Comparison of ENCODE assay signal across 18 cellular contexts in genomic region chr21:40671721-40672120, GRCh38.
DNase-seq lines count a peak whose midpoint lies in the region; FAIRE-seq and TF ChIP-seq lines count a peak whose summit lies in the region.
"Had no signal": no experiment of that assay in that cellular context is flagged by ENCODE, and none has a peak within 500 bp of the region (broad histone marks: within the 10 kb centered on the region; RNA-seq: fewer than 3 reads in every experiment).

No MANE protein-coding gene starts in this region.

- peak; percentile 4 for DNase-seq in EL
- peak; percentile 27 for DNase-seq in RCC 7860 (ENCODE audit: low spot score)
- no peak for DNase-seq in H1 (ENCODE audit: low read depth in 1 of 2, low spot score in 2 of 2)
- DNase-seq in putamen (ENCODE audit: low spot score), result no peak
- no peak for DNase-seq in KBM-7
- no peak for DNase-seq in type B pancreatic cell (ENCODE audit: extremely low spot score, unreplicated experiment)
- DNase-seq in NCI-H226, result no peak
- DNase-seq: CD4-positive, alpha-beta T cell; DMS53; H7; NCI-H1417 treated with DMSO at 0.1 percent for 48 hours; NCI-H187 treated with DMSO at 0.1 percent for 48 hours; NCI-H2227 treated with DMSO at 0.1 percent for 48 hours; NCI-H524; NCI-H82; PC-9 had no signal

- no peak overlapping the region for H3K23ac ChIP-seq in H1 (ENCODE audit: insufficient read length)

- H2AFZ ChIP-seq in H1 (ENCODE audit: low read length), result peak overlapping the region; percentile 44; the same call in 1 of the 2 replicates
- H2AFZ ChIP-seq: PC-9 had no signal

- no peak overlapping the region for H2BK15ac ChIP-seq in H1 (ENCODE audit: low read length)

- no peaks in the 10 kb centered on the region; a peak in 1 of 7 replicates for H3K4me1 ChIP-seq in H1 (replicated peaks in 1 of 4; ENCODE audit: control insufficient read depth in 3 of 4, insufficient read depth in 4 of 4, low read length in 3 of 4)

- H4K8ac ChIP-seq in H1 (ENCODE audit: extremely low read depth, insufficient read depth, low read length), result no peak overlapping the region

- H4K91ac ChIP-seq in H1 (replicated peaks; ENCODE audit: insufficient read length, low read length), result no peak overlapping the region

- H3K9ac ChIP-seq in H1 (replicated peaks in 1 of 4; ENCODE audit: extremely low read depth in 1 of 4, low read depth in 3 of 4, low read length in 3 of 4), result no peak overlapping the region
- H3K9ac ChIP-seq: KMS-11 had no signal

- H3K27ac ChIP-seq in H1 (ENCODE audit: low read depth, low read length), result no peak overlapping the region
- H3K27ac ChIP-seq: KMS-11, PC-9, SJSA1 had no signal

- no peaks in the 10 kb centered on the region for H3K36me3 ChIP-seq in H1 (ENCODE audit: control insufficient read depth in 2 of 4, insufficient read depth in 4 of 4, low read length in 3 of 4)
- H3K36me3 ChIP-seq: SJSA1 had no signal

- H2BK20ac ChIP-seq in H1 (ENCODE audit: low read length), result no peak overlapping the region

- no peaks in the 10 kb centered on the region for H3K36me3 Mint-ChIP-seq in type B pancreatic cell

- H3K79me1 ChIP-seq in H1 (ENCODE audit: low read depth, low read length), result no peaks in the 10 kb centered on the region

- H3K9me3 ChIP-seq in H1 (ENCODE audit: insufficient read depth in 2 of 2, low read depth in 1 of 2, low read length in 1 of 2), result no peaks in the 10 kb centered on the region

- H3K9me3 Mint-ChIP-seq in type B pancreatic cell, result no peaks in the 10 kb centered on the region
- H3K9me3 Mint-ChIP-seq: CD4-positive, alpha-beta T cell had no signal

- H3K56ac ChIP-seq in H1 (replicated peaks; ENCODE audit: insufficient read length, low read depth, low read length), result no peak overlapping the region

- no peak for TF ChIP-seq EP300 in H1 (IDR thresholded peaks at IDR 0.05; ENCODE audit: borderline replicate concordance in 1 of 2, low read depth in 2 of 2, low read length in 2 of 2)

- no peak for TF ChIP-seq POLR2A in H1 (IDR thresholded peaks at IDR 0.05; ENCODE audit: control extremely low read depth in 1 of 2, low read depth in 2 of 2, low read length in 2 of 2)

- H3K27me3 ChIP-seq in H1 (replicated peaks in 1 of 4; ENCODE audit: control insufficient read depth in 3 of 4, extremely low read depth in 1 of 4, insufficient read depth in 3 of 4, low read length in 3 of 4), result peaks cover 0 to 1% (median 0%) of the 10 kb centered on the region in 4 experiments; a peak in 1 of 7 replicates
- H3K27me3 ChIP-seq: SJSA1 had no signal

- no peak overlapping the region for H2BK120ac ChIP-seq in H1 (replicated peaks; ENCODE audit: low read depth, low read length)

- no peak overlapping the region for H2AK5ac ChIP-seq in H1 (ENCODE audit: low read depth, low read length)

- no peaks in the 10 kb centered on the region for H3K27me3 Mint-ChIP-seq in type B pancreatic cell

- no peaks in the 10 kb centered on the region for H3K23me2 ChIP-seq in H1 (ENCODE audit: low read depth, low read length)

- no peak overlapping the region for H4K5ac ChIP-seq in H1 (ENCODE audit: insufficient read length, low read depth, low read length)

- in situ Hi-C loops in KBM-7 (cut with MboI; ENCODE audit: low pct_unique_long_range_greater_than_20kb, low sequenced_read_pairs), result no loop called here

- no peak overlapping the region for H3K4ac ChIP-seq in H1 (replicated peaks; ENCODE audit: insufficient read length, low read depth, low read length)

- H3K4me2 ChIP-seq in H1 (ENCODE audit: insufficient read depth in 1 of 2, low read depth in 2 of 2, low read length in 2 of 2), result no peak overlapping the region
- H3K4me2 ChIP-seq: KMS-11, PC-9 had no signal

- WGBS in H1 (ENCODE audit: extremely low coverage in 1 of 2, insufficient coverage in 1 of 2, insufficient read length in 1 of 2, insufficient replicate concordance in 2 of 2, low coverage in 1 of 2, low lambda C conversion rate in 2 of 2, missing lambda C conversion rate in 1 of 2), 2 experiments, result 89% methylated on average over 2 of the region's 2 CpGs; no CpG with 5 or more reads in 1 of the 2 experiments

- TF ChIP-seq RAD21 in H1 (IDR thresholded peaks at IDR 0.05 in 1 of 2, conservative IDR thresholded peaks at IDR 0.05 in 1 of 2; ENCODE audit: low read depth in 2 of 2, low read length in 2 of 2), result no peak

- H3K4me1 Mint-ChIP-seq in type B pancreatic cell (ENCODE audit: unreplicated experiment), result peaks cover 7% of the 10 kb centered on the region

- H3K27ac Mint-ChIP-seq in type B pancreatic cell, result no peak overlapping the region
- H3K27ac Mint-ChIP-seq: CD4-positive, alpha-beta T cell had no signal

- POLR2A ChIA-PET in H1 (lab: Charles Lee; ENCODE audit: partially characterized antibody), result no interaction called here

- H3K4me3 Mint-ChIP-seq in type B pancreatic cell, result no peak overlapping the region
- H3K4me3 Mint-ChIP-seq: CD4-positive, alpha-beta T cell had no signal

- H3K14ac ChIP-seq in H1 (ENCODE audit: insufficient read length), result no peak overlapping the region

- H2BK5ac ChIP-seq in H1 (ENCODE audit: low read depth, low read length), result no peak overlapping the region

- FAIRE-seq in RCC 7860 (lab: Jason Lieb, UNC) (no peak), H1 (lab: Jason Lieb, UNC) (no peak)

- no peak overlapping the region for H2BK12ac ChIP-seq in H1 (ENCODE audit: low read depth, low read length)

- H3K4me3 ChIP-seq in H1 (ENCODE audit: extremely low read depth in 1 of 4, insufficient read depth in 2 of 4, low read depth in 3 of 4, low read length in 4 of 4), result no peak overlapping the region
- H3K4me3 ChIP-seq: PC-9, SJSA1 had no signal

- H3K18ac ChIP-seq in H1 (ENCODE audit: extremely low read depth, low read length), result no peak overlapping the region

- TF ChIP-seq CTCF in H1 (IDR thresholded peaks at IDR 0.05; ENCODE audit: control extremely low read depth in 1 of 3, insufficient read depth in 1 of 3, low read depth in 1 of 3, low read length in 3 of 3) (no peak), type B pancreatic cell (conservative IDR thresholded peaks at IDR 0.05) (no peak)

- CTCF ChIA-PET in H1 (lab: Charles Lee; ENCODE audit: partially characterized antibody), result no interaction called here

- no peaks in the 10 kb centered on the region for H3K79me2 ChIP-seq in H1 (ENCODE audit: control insufficient read depth in 1 of 2, insufficient read depth in 2 of 2, low read length in 2 of 2)

- H4K20me1 ChIP-seq in H1 (replicated peaks in 1 of 2; ENCODE audit: control insufficient read depth in 1 of 2, insufficient read depth in 2 of 2, low read length in 2 of 2), result no peaks in the 10 kb centered on the region

TF ChIP-seq in H1, 55 proteins besides CTCF, POLR2A, EP300 and RAD21 (continues in another document):
- TF ChIP-seq GTF2F1 (IDR thresholded peaks at IDR 0.05; ENCODE audit: borderline replicate concordance, low read depth, low read length), result no peak
- no peak for TF ChIP-seq TEAD4 (IDR thresholded peaks at IDR 0.05; ENCODE audit: low read depth, low read length)
- TF ChIP-seq TAF1 (IDR thresholded peaks at IDR 0.05; ENCODE audit: low read depth, low read length), result no peak
- no peak for TF ChIP-seq RBBP5 (IDR thresholded peaks at IDR 0.05; ENCODE audit: borderline replicate concordance, low read depth, low read length)
- no peak for TF ChIP-seq MAFK (IDR thresholded peaks at IDR 0.05; ENCODE audit: low read depth, low read length)
- no peak for TF ChIP-seq SUZ12 (IDR thresholded peaks at IDR 0.05; ENCODE audit: low read length)
- TF ChIP-seq RNF2 (IDR thresholded peaks at IDR 0.05; ENCODE audit: borderline replicate concordance, low read depth, low read length, missing control alignments, poor library complexity, severe bottlenecking), result no peak
- TF ChIP-seq RFX5 (IDR thresholded peaks at IDR 0.05; ENCODE audit: borderline replicate concordance, low read depth, low read length), result no peak
- TF ChIP-seq NRF1 (IDR thresholded peaks at IDR 0.05; ENCODE audit: low read depth, low read length), result no peak
- TF ChIP-seq EZH2 (IDR thresholded peaks at IDR 0.05; ENCODE audit: low read depth, low read length, severe bottlenecking), result no peak
- no peak for TF ChIP-seq BRCA1 (IDR thresholded peaks at IDR 0.05; ENCODE audit: low read depth, low read length)
- TF ChIP-seq POU5F1 (IDR thresholded peaks at IDR 0.05; ENCODE audit: low read depth, low read length), result no peak

Comparison
In these comparisons a context has a peak if more than half of its experiments do, and no peak if none do; other contexts are left out.
1. DNase-seq: peak in EL (single experiment) and RCC 7860 (single experiment); none in H1 (0 of 2), putamen (single experiment), KBM-7 (single experiment), type B pancreatic cell (single experiment) and NCI-H226 (single experiment).